ENCODE assay signal across 14 cellular contexts in the genomic region with DNA sequence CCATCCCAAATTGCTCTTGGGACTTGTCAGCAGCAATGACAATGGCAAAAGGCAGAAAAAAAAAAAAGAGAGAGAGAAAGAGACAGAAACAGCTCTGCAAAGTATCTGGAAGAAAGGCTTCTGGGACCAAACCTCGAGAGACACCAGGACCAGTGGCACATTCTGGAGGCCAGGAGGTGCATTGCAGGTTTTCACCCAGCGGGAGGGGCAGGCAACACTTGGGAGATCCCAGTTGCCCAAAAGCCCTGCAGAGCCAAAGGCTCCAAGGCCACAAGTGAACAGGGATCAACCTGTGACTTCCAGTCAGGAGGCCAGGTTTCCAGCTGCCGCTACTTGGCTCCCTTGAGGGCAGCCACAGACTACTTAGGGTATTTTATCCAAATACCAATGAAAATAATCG.
"Had no signal": no experiment of that assay in that cellular context is flagged by ENCODE, and none has a peak within 500 bp of the region (broad histone marks: within the 10 kb centered on the region; RNA-seq: fewer than 3 reads in every experiment).

No MANE protein-coding gene starts in this region.

- H3K4me3 ChIP-seq: ascending aorta, breast epithelium, psoas muscle, thyroid gland had no signal

- H3K27me3 ChIP-seq: ascending aorta, breast epithelium, thyroid gland had no signal

- H3K4me3 Mint-ChIP-seq: activated CD4-positive, alpha-beta T cell treated with anti-CD3 and anti-CD28 coated beads, Interleukin-2, amount 10 ng/mL, durations not matched to agents 7 days and 5 days; activated naive CD4-positive, alpha-beta T cell treated with anti-CD3 and anti-CD28 coated beads for 36 hours; activated T-helper 1 cell treated with anti-CD3 and anti-CD28 coated beads, Interleukin-12 subunit alpha, Interleukin-12 subunit beta, Interleukin-2, Interleukin-4 antibody, amounts not matched to agents 30 ng/mL and 10 ng/mL and 1 ng/mL, durations not matched to agents 14 hours and 24 hours and 36 hours; natural killer cell treated with Interleukin-12 subunit alpha and Interleukin-12 subunit beta and Interleukin-15 and Interleukin-18, amount 100 ng/mL, for 72 hours; stimulated activated effector memory CD8-positive, alpha-beta T cell treated with anti-CD3 and anti-CD28 coated beads, Interleukin-12 subunit alpha, Interleukin-12 subunit beta, amount 100 ng/mL, for 72 hours; T-helper 2 cell treated with Interferon-gamma antibody and Interleukin-4, amounts not matched to agents 5 μg/mL and 100 μg/mL, for 36 hours had no signal

- H3K4me1 Mint-ChIP-seq: activated CD4-positive, alpha-beta T cell treated with anti-CD3 and anti-CD28 coated beads, Interleukin-2, amount 10 ng/mL, durations not matched to agents 7 days and 5 days; stimulated activated effector memory CD8-positive, alpha-beta T cell treated with anti-CD3 and anti-CD28 coated beads, Interleukin-12 subunit alpha, Interleukin-12 subunit beta, amount 100 ng/mL, for 72 hours had no signal

- H3K27me3 Mint-ChIP-seq: activated CD4-positive, alpha-beta T cell treated with anti-CD3 and anti-CD28 coated beads, Interleukin-2, amount 10 ng/mL, durations not matched to agents 7 days and 5 days had no signal

- H3K9me3 Mint-ChIP-seq: activated CD4-positive, alpha-beta T cell treated with anti-CD3 and anti-CD28 coated beads, Interleukin-2, amount 10 ng/mL, durations not matched to agents 7 days and 5 days; activated naive CD4-positive, alpha-beta T cell treated with anti-CD3 and anti-CD28 coated beads for 36 hours; activated T-helper 1 cell treated with anti-CD3 and anti-CD28 coated beads, Interleukin-12 subunit alpha, Interleukin-12 subunit beta, Interleukin-2, Interleukin-4 antibody, amounts not matched to agents 30 ng/mL and 10 ng/mL and 1 ng/mL, durations not matched to agents 14 hours and 24 hours and 36 hours; natural killer cell treated with Interleukin-12 subunit alpha and Interleukin-12 subunit beta and Interleukin-15 and Interleukin-18, amount 100 ng/mL, for 72 hours; stimulated activated effector memory CD8-positive, alpha-beta T cell treated with anti-CD3 and anti-CD28 coated beads, Interleukin-12 subunit alpha, Interleukin-12 subunit beta, amount 100 ng/mL, for 72 hours; T-helper 2 cell treated with Interferon-gamma antibody and Interleukin-4, amounts not matched to agents 5 μg/mL and 100 μg/mL, for 36 hours had no signal

- H3K4me1 ChIP-seq: psoas muscle, thyroid gland had no signal

- H3K36me3 Mint-ChIP-seq: natural killer cell treated with Interleukin-12 subunit alpha and Interleukin-12 subunit beta and Interleukin-15 and Interleukin-18, amount 100 ng/mL, for 72 hours; stimulated activated effector memory CD8-positive, alpha-beta T cell treated with anti-CD3 and anti-CD28 coated beads, Interleukin-12 subunit alpha, Interleukin-12 subunit beta, amount 100 ng/mL, for 72 hours had no signal

- H3K27ac Mint-ChIP-seq: activated CD4-positive, alpha-beta T cell treated with anti-CD3 and anti-CD28 coated beads, Interleukin-2, amount 10 ng/mL, durations not matched to agents 7 days and 5 days; activated naive CD4-positive, alpha-beta T cell treated with anti-CD3 and anti-CD28 coated beads for 36 hours; activated T-helper 1 cell treated with anti-CD3 and anti-CD28 coated beads, Interleukin-12 subunit alpha, Interleukin-12 subunit beta, Interleukin-2, Interleukin-4 antibody, amounts not matched to agents 30 ng/mL and 10 ng/mL and 1 ng/mL, durations not matched to agents 14 hours and 24 hours and 36 hours; natural killer cell treated with Interleukin-12 subunit alpha and Interleukin-12 subunit beta and Interleukin-15 and Interleukin-18, amount 100 ng/mL, for 72 hours; stimulated activated effector memory CD8-positive, alpha-beta T cell treated with anti-CD3 and anti-CD28 coated beads, Interleukin-12 subunit alpha, Interleukin-12 subunit beta, amount 100 ng/mL, for 72 hours; T-helper 2 cell treated with Interferon-gamma antibody and Interleukin-4, amounts not matched to agents 5 μg/mL and 100 μg/mL, for 36 hours had no signal

- H3K27ac ChIP-seq: ascending aorta, breast epithelium, psoas muscle, thyroid gland had no signal

- H3K36me3 ChIP-seq: ascending aorta, breast epithelium, thyroid gland had no signal

- DNase-seq: activated CD4-positive, alpha-beta T cell treated with anti-CD3 and anti-CD28 coated beads, Interleukin-2, amount 10 ng/mL, durations not matched to agents 7 days and 5 days; activated CD8-positive, alpha-beta memory T cell treated with anti-CD3 and anti-CD28 coated beads for 24 hours; activated naive CD4-positive, alpha-beta T cell treated with anti-CD3 and anti-CD28 coated beads for 36 hours; mesenchymal stem cell; nucleus accumbens; stimulated activated CD4-positive, alpha-beta T cell treated with anti-CD3 and anti-CD28 coated beads, Interleukin-12 subunit alpha, Interleukin-12 subunit beta, amount 100 ng/mL, for 4 hours; thyroid gland had no signal

- H3K9me3 ChIP-seq: ascending aorta, breast epithelium, psoas muscle, thyroid gland had no signal

- ATAC-seq: natural killer cell treated with Interleukin-12 subunit alpha and Interleukin-12 subunit beta and Interleukin-15 and Interleukin-18, amount 100 ng/mL, for 72 hours; psoas muscle; stimulated activated effector memory CD8-positive, alpha-beta T cell treated with anti-CD3 and anti-CD28 coated beads, Interleukin-12 subunit alpha, Interleukin-12 subunit beta, amount 100 ng/mL, for 72 hours had no signal
